16 cellular contexts compared by ENCODE assay signal in genomic region chr13:30375436-30375835, GRCh38. TPM values are rescaled to one million over a fixed set of nuclear protein-coding genes. Genes with fewer than 3 reads are reported as not detected.
DNase-seq lines count a peak whose midpoint lies in the region; ATAC-seq and TF ChIP-seq lines count a peak whose summit lies in the region.
"Had no signal": no experiment of that assay in that cellular context is flagged by ENCODE, and none has a peak within 500 bp of the region (broad histone marks: within the 10 kb centered on the region; RNA-seq: fewer than 3 reads in every experiment).

No MANE protein-coding gene starts in this region.

- H3K4me1 ChIP-seq in upper lobe of right lung: peaks cover 20% of the 10 kb centered on the region

- intact Hi-C loops in activated naive CD4-positive, alpha-beta T cell treated with anti-CD3 and anti-CD28 coated beads for 36 hours (cut with micrococcal nuclease): loop anchor here (2.0 to 10.0 kb wide), 2 partner anchors 529 to 669 kb away; no protein-coding TSS in a partner anchor
- intact Hi-C loops in upper lobe of right lung (cut with DNase I): no loop called here

- H3K27me3 ChIP-seq in upper lobe of right lung: no peaks in the 10 kb centered on the region
- H3K27me3 ChIP-seq: tibial nerve had no signal

- CTCF ChIA-PET in activated naive CD4-positive, alpha-beta T cell treated with anti-CD3 and anti-CD28 coated beads for 36 hours (lab: Charles Lee): interaction anchor here (1.0 to 5.5 kb wide), 7 partner anchors 9 to 243 kb away, joined by 3 to 47 read pairs (median 5); no protein-coding TSS in a partner anchor

- ATAC-seq in upper lobe of right lung (no peak), HG03097 (IDR thresholded peaks at IDR 0.05; ENCODE audit: low FRiP score, unreplicated experiment) (no peak), GM19351 (IDR thresholded peaks at IDR 0.05; ENCODE audit: unreplicated experiment) (no peak)
- ATAC-seq: mucosa of descending colon had no signal

- H3K4me1 Mint-ChIP-seq in activated naive CD4-positive, alpha-beta T cell treated with anti-CD3 and anti-CD28 coated beads for 36 hours (ENCODE audit: low read depth): peaks cover 88% of the 10 kb centered on the region
- peaks cover 90% of the 10 kb centered on the region for H3K4me1 Mint-ChIP-seq in activated naive CD8-positive, alpha-beta T cell (ENCODE audit: low read depth)

- H3K4me3 Mint-ChIP-seq in activated naive CD4-positive, alpha-beta T cell treated with anti-CD3 and anti-CD28 coated beads for 36 hours: peak overlapping the region; percentile 10
- H3K4me3 Mint-ChIP-seq in activated naive CD8-positive, alpha-beta T cell: peak overlapping the region; percentile 44

- no peak for DNase-seq in activated naive CD4-positive, alpha-beta T cell treated with anti-CD3 and anti-CD28 coated beads for 36 hours
- DNase-seq in activated naive CD4-positive, alpha-beta T cell treated with Interleukin-2 at 50 U/mL for 16 hours: no peak
- DNase-seq in NCI-H187 treated with DMSO at 0.1 percent for 48 hours (lab: John Stamatoyannopoulos, UW) (peak; percentile 28), upper lobe of right lung (no peak)
- no peak for DNase-seq in activated effector memory CD4-positive, alpha-beta T cell treated with Interleukin-2 at 50 U/mL for 16 hours
- DNase-seq: activated effector memory CD4-positive, alpha-beta T cell treated with anti-CD3 and anti-CD28 coated beads, Interleukin-2, amount 50 U/mL, for 16 hours; AML-193; HCEC 1CT; mucosa of descending colon; OCI-M1 had no signal

- H3K27me3 Mint-ChIP-seq in activated naive CD4-positive, alpha-beta T cell treated with anti-CD3 and anti-CD28 coated beads for 36 hours (ENCODE audit: low read depth): no peaks in the 10 kb centered on the region
- H3K27me3 Mint-ChIP-seq in activated naive CD8-positive, alpha-beta T cell: no peaks in the 10 kb centered on the region

- H3K27ac ChIP-seq in upper lobe of right lung: no peak overlapping the region

- TF ChIP-seq CTCF in upper lobe of right lung (IDR thresholded peaks at IDR 0.05): no peak

- no peaks in the 10 kb centered on the region for H3K9me3 Mint-ChIP-seq in activated naive CD4-positive, alpha-beta T cell treated with anti-CD3 and anti-CD28 coated beads for 36 hours
- H3K9me3 Mint-ChIP-seq in activated naive CD8-positive, alpha-beta T cell (ENCODE audit: low read depth): no peaks in the 10 kb centered on the region

- peaks cover 4% of the 10 kb centered on the region for H3K36me3 Mint-ChIP-seq in activated naive CD4-positive, alpha-beta T cell treated with anti-CD3 and anti-CD28 coated beads for 36 hours (ENCODE audit: low read depth)
- H3K36me3 Mint-ChIP-seq in activated naive CD8-positive, alpha-beta T cell: no peaks in the 10 kb centered on the region

- H3K36me3 ChIP-seq in upper lobe of right lung: no peaks in the 10 kb centered on the region
- H3K36me3 ChIP-seq: tibial nerve had no signal

- peak overlapping the region; percentile 25 for H3K27ac Mint-ChIP-seq in activated naive CD4-positive, alpha-beta T cell treated with anti-CD3 and anti-CD28 coated beads for 36 hours
- H3K27ac Mint-ChIP-seq in activated naive CD8-positive, alpha-beta T cell: peak overlapping the region; percentile 87

- peak overlapping the region; percentile 3 for H3K4me3 ChIP-seq in upper lobe of right lung
- H3K4me3 ChIP-seq: mucosa of descending colon had no signal

- no peaks in the 10 kb centered on the region for H3K9me3 ChIP-seq in upper lobe of right lung
- H3K9me3 ChIP-seq: mucosa of descending colon, tibial nerve had no signal

RNA-seq across cellular contexts. Expression of gene UBE2L5, which starts 46.9 kb away (rescaled TPM):
- total RNA-seq in activated naive CD4-positive, alpha-beta T cell treated with anti-CD3 and anti-CD28 coated beads for 36 hours: not detected
- total RNA-seq in upper lobe of right lung: not detected
- total RNA-seq: chondrocyte, M059J, mucosa of descending colon, tibial nerve had no signal
